ENCODE assay signal across 2 cellular contexts in genomic region chr4:145279122-145279960, GRCh38.
TF ChIP-seq lines count a peak whose summit lies in the region.

No MANE protein-coding gene starts in this region.

TF ChIP-seq in HEK293, 187 proteins besides CTCF, POLR2A, EP300 and RAD21 (continued from another document and continues in another):
- peak; percentile 25; the same call in 1 of the 2 replicates for TF ChIP-seq HIC1 (tag by site-specific recombination; IDR thresholded peaks at IDR 0.05)
- peak; percentile 60 for TF ChIP-seq SP7 (tag by site-specific recombination; IDR thresholded peaks at IDR 0.05)
- no peak for TF ChIP-seq ZNF146 (tag by site-specific recombination; IDR thresholded peaks at IDR 0.05)
- no peak for TF ChIP-seq ZNF132 (tag by site-specific recombination; IDR thresholded peaks at IDR 0.05; ENCODE audit: borderline replicate concordance)
- no peak for TF ChIP-seq ZNF16 (tag by site-specific recombination; IDR thresholded peaks at IDR 0.05; ENCODE audit: low read depth)
- TF ChIP-seq ZSCAN16 (tag by site-specific recombination; IDR thresholded peaks at IDR 0.05) = no peak
- no peak for TF ChIP-seq ZNF133 (tag by site-specific recombination; IDR thresholded peaks at IDR 0.05)
- TF ChIP-seq PRDM1 (tag by site-specific recombination; IDR thresholded peaks at IDR 0.05) = no peak
- TF ChIP-seq ZNF280D (tag by site-specific recombination; IDR thresholded peaks at IDR 0.05) = no peak
- peak; percentile 11; the same call in 1 of the 2 replicates for TF ChIP-seq KLF8 (tag by site-specific recombination; IDR thresholded peaks at IDR 0.05)
- TF ChIP-seq ZNF792 (tag by site-specific recombination; IDR thresholded peaks at IDR 0.05) = no peak
- TF ChIP-seq ATF2 (tag by site-specific recombination; IDR thresholded peaks at IDR 0.05; ENCODE audit: low read depth) = peak; percentile 91
- TF ChIP-seq RBAK (tag by site-specific recombination; IDR thresholded peaks at IDR 0.05) = no peak
- TF ChIP-seq GLIS1 (tag by site-specific recombination; IDR thresholded peaks at IDR 0.05) = peak; percentile 81
- TF ChIP-seq ZNF658 (tag by site-specific recombination; IDR thresholded peaks at IDR 0.05) = no peak
- no peak for TF ChIP-seq ZNF561 (tag by site-specific recombination; IDR thresholded peaks at IDR 0.05; ENCODE audit: borderline replicate concordance)
- TF ChIP-seq, protein P1, sequence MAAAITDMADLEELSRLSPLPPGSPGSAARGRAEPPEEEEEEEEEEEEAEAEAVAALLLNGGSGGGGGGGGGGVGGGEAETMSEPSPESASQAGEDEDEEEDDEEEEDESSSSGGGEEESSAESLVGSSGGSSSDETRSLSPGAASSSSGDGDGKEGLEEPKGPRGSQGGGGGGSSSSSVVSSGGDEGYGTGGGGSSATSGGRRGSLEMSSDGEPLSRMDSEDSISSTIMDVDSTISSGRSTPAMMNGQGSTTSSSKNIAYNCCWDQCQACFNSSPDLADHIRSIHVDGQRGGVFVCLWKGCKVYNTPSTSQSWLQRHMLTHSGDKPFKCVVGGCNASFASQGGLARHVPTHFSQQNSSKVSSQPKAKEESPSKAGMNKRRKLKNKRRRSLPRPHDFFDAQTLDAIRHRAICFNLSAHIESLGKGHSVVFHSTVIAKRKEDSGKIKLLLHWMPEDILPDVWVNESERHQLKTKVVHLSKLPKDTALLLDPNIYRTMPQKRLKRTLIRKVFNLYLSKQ (tag by site-specific recombination; IDR thresholded peaks at IDR 0.05; ENCODE audit: borderline replicate concordance) = no peak
- TF ChIP-seq ZNF2 (tag by site-specific recombination; IDR thresholded peaks at IDR 0.05) = no peak
- TF ChIP-seq ZNF121 (tag by site-specific recombination; IDR thresholded peaks at IDR 0.05) = no peak
- TF ChIP-seq GFI1B (tag by site-specific recombination; IDR thresholded peaks at IDR 0.05) = no peak
- TF ChIP-seq ZNF677 (tag by site-specific recombination; IDR thresholded peaks at IDR 0.05) = no peak
- no peak for TF ChIP-seq ZNF560 (tag by site-specific recombination; IDR thresholded peaks at IDR 0.05; ENCODE audit: borderline replicate concordance)
- no peak for TF ChIP-seq ZNF155 (tag by site-specific recombination; IDR thresholded peaks at IDR 0.05)
- no peak for TF ChIP-seq ZNF214 (tag by site-specific recombination; IDR thresholded peaks at IDR 0.05; ENCODE audit: borderline replicate concordance)
- no peak for TF ChIP-seq ZNF701 (tag by site-specific recombination; IDR thresholded peaks at IDR 0.05)
- TF ChIP-seq BCL11A (tag by site-specific recombination; IDR thresholded peaks at IDR 0.05; ENCODE audit: low read depth) = 0 out of 2 replicates have a peak, but pooled peaks have one; percentile 20
- no peak for TF ChIP-seq ZNF157 (tag by site-specific recombination; IDR thresholded peaks at IDR 0.05)
- peak; percentile 19; the same call in 1 of the 2 replicates for TF ChIP-seq ZNF843 (tag by site-specific recombination; IDR thresholded peaks at IDR 0.05)
- TF ChIP-seq SCRT2 (tag by site-specific recombination; IDR thresholded peaks at IDR 0.05) = no peak

TF ChIP-seq in GM12878, 131 proteins besides CTCF, POLR2A, EP300 and RAD21 (continued from another document):
- no peak for TF ChIP-seq POLR2AphosphoS2 (IDR thresholded peaks at IDR 0.05; ENCODE audit: low read depth, low read length)
- TF ChIP-seq TARDBP (IDR thresholded peaks at IDR 0.05; ENCODE audit: borderline replicate concordance) = no peak
- TF ChIP-seq NBN (IDR thresholded peaks at IDR 0.05) = no peak
- no peak; the same call in 1 of the 2 replicates for TF ChIP-seq ATF2 (IDR thresholded peaks at IDR 0.05; ENCODE audit: low read length)
- no peak for TF ChIP-seq SIX5 (IDR thresholded peaks at IDR 0.05; ENCODE audit: low read depth, low read length, severe bottlenecking)
- TF ChIP-seq CBX5 (IDR thresholded peaks at IDR 0.05; ENCODE audit: low read depth) = no peak
- no peak for TF ChIP-seq CEBPB (IDR thresholded peaks at IDR 0.05; ENCODE audit: borderline replicate concordance in 1 of 2, low read depth in 2 of 2, low read length in 2 of 2)
- no peak for TF ChIP-seq HCFC1 (IDR thresholded peaks at IDR 0.05; ENCODE audit: low read length)
- TF ChIP-seq SMARCA5 (IDR thresholded peaks at IDR 0.05) = no peak
- TF ChIP-seq HDAC2 (IDR thresholded peaks at IDR 0.05) = no peak
- no peak for TF ChIP-seq IKZF2 (IDR thresholded peaks at IDR 0.05)
- TF ChIP-seq RFX5 (IDR thresholded peaks at IDR 0.05; ENCODE audit: low read depth, low read length) = no peak
- peak; percentile 69; the same call in 1 of the 2 replicates for TF ChIP-seq RUNX3 (IDR thresholded peaks at IDR 0.05; ENCODE audit: low read length)
- TF ChIP-seq NFXL1 (IDR thresholded peaks at IDR 0.05; ENCODE audit: borderline replicate concordance) = no peak
- TF ChIP-seq PML (IDR thresholded peaks at IDR 0.05; ENCODE audit: low read length) = peak; percentile 33; the same call in 1 of the 2 replicates
- no peak for TF ChIP-seq SRF (IDR thresholded peaks at IDR 0.05; ENCODE audit: low read depth in 2 of 2, low read length in 2 of 2)
- no peak for TF ChIP-seq ZNF24 (IDR thresholded peaks at IDR 0.05)
